1 cellular context compared by ENCODE assay signal in the genomic region with DNA sequence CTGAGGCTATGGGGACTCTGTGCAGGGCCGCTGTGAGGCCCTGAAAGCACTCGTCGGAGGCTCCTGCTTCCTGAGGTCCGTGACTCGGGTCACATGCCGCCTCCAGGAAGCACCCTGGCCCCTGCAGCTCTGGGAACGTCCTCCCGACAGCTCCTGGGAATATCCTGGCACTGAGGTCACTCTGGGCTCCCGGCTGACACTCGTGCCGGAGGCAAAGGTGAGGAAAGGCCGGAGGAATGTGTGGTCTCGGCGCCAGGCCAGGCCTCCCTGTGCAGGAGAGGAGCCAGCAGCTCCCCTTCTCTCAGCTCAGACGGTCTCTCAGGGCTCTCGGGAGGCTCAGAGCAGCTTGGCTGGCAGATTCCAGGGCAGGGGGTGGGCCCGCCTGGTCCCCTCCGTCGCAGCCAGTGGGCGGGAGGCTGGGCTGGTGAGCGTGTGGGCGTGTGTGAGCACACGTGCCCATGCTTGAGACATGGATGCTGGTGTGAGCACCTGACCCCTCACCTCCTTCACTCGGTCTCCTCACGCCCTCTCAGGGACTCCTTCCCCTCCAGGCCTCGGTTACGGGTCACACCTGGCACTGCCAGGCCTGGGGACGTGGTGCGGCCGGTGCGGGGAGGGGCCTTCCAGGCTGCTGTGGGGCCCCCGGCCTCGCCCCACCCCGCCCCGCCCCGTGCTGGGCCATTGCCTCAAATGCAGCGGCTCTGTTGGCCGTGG.
TF ChIP-seq lines count a peak whose summit lies in the region.

No MANE protein-coding gene starts in this region.

TF ChIP-seq in HepG2, 621 proteins besides CTCF, POLR2A, EP300 and RAD21 (continued from another document):
- no peak for TF ChIP-seq ZNF207 (IDR thresholded peaks at IDR 0.05; ENCODE audit: borderline replicate concordance)
- no peak for TF ChIP-seq ZC3H4 (CRISPR knock-in tag; IDR thresholded peaks at IDR 0.05; ENCODE audit: borderline replicate concordance)
- TF ChIP-seq ZNF44 (CRISPR knock-in tag; IDR thresholded peaks at IDR 0.05) = no peak; the same call in 1 of the 2 replicates
- no peak for TF ChIP-seq U2AF1 (optimal IDR thresholded peaks at IDR 0.05; ENCODE audit: low read depth, low read length)
- TF ChIP-seq, protein P1, sequence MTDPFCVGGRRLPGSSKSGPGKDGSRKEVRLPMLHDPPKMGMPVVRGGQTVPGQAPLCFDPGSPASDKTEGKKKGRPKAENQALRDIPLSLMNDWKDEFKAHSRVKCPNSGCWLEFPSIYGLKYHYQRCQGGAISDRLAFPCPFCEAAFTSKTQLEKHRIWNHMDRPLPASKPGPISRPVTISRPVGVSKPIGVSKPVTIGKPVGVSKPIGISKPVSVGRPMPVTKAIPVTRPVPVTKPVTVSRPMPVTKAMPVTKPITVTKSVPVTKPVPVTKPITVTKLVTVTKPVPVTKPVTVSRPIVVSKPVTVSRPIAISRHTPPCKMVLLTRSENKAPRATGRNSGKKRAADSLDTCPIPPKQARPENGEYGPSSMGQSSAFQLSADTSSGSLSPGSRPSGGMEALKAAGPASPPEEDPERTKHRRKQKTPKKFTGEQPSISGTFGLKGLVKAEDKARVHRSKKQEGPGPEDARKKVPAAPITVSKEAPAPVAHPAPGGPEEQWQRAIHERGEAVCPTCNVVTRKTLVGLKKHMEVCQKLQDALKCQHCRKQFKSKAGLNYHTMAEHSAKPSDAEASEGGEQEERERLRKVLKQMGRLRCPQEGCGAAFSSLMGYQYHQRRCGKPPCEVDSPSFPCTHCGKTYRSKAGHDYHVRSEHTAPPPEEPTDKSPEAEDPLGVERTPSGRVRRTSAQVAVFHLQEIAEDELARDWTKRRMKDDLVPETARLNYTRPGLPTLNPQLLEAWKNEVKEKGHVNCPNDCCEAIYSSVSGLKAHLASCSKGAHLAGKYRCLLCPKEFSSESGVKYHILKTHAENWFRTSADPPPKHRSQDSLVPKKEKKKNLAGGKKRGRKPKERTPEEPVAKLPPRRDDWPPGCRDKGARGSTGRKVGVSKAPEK (CRISPR knock-in tag; IDR thresholded peaks at IDR 0.05; ENCODE audit: borderline replicate concordance) = peak; percentile 20; the same call in 1 of the 2 replicates
- TF ChIP-seq, protein P2, sequence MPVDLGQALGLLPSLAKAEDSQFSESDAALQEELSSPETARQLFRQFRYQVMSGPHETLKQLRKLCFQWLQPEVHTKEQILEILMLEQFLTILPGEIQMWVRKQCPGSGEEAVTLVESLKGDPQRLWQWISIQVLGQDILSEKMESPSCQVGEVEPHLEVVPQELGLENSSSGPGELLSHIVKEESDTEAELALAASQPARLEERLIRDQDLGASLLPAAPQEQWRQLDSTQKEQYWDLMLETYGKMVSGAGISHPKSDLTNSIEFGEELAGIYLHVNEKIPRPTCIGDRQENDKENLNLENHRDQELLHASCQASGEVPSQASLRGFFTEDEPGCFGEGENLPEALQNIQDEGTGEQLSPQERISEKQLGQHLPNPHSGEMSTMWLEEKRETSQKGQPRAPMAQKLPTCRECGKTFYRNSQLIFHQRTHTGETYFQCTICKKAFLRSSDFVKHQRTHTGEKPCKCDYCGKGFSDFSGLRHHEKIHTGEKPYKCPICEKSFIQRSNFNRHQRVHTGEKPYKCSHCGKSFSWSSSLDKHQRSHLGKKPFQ (CRISPR knock-in tag; IDR thresholded peaks at IDR 0.05; ENCODE audit: insufficient replicate concordance) = peak; percentile 90
- TF ChIP-seq TBX3 (IDR thresholded peaks at IDR 0.05; ENCODE audit: borderline replicate concordance) = peak; percentile 30; the same call in 1 of the 2 replicates
- no peak; the same call in 1 of the 2 replicates for TF ChIP-seq ZNF616 (CRISPR knock-in tag; IDR thresholded peaks at IDR 0.05; ENCODE audit: low read depth)
- TF ChIP-seq HNRNPH1 (optimal IDR thresholded peaks at IDR 0.05; ENCODE audit: low read depth, low read length) = no peak
- no peak for TF ChIP-seq MAFG (CRISPR knock-in tag; IDR thresholded peaks at IDR 0.05)
- TF ChIP-seq SIN3B (IDR thresholded peaks at IDR 0.05; ENCODE audit: low read length) = no peak
- TF ChIP-seq SOX13 (IDR thresholded peaks at IDR 0.05) = no peak
- TF ChIP-seq SOX13 (CRISPR knock-in tag; conservative IDR thresholded peaks at IDR 0.05 in 1 of 2, IDR thresholded peaks at IDR 0.05 in 1 of 2) = peak in 1 of 2 experiments; percentile 15; a peak in 1 of 4 replicates
- no peak for TF ChIP-seq FOXA1 (IDR thresholded peaks at IDR 0.05)
- TF ChIP-seq FOXA1 (CRISPR knock-in tag; IDR thresholded peaks at IDR 0.05) = no peak
- TF ChIP-seq ZNF253 (CRISPR knock-in tag; IDR thresholded peaks at IDR 0.05; ENCODE audit: borderline replicate concordance) = no peak; the same call in 1 of the 2 replicates
- TF ChIP-seq EZH2 (conservative IDR thresholded peaks at IDR 0.05; ENCODE audit: low read depth, low read length) = no peak
- TF ChIP-seq SSRP1 (CRISPR knock-in tag; IDR thresholded peaks at IDR 0.05) = no peak
- no peak for TF ChIP-seq SP140L (CRISPR knock-in tag; IDR thresholded peaks at IDR 0.05; ENCODE audit: borderline replicate concordance)
- no peak; the same call in 1 of the 2 replicates for TF ChIP-seq MYC (CRISPR knock-in tag; IDR thresholded peaks at IDR 0.05; ENCODE audit: borderline replicate concordance)
- TF ChIP-seq NCOA5 (CRISPR knock-in tag; IDR thresholded peaks at IDR 0.05) = no peak
- no peak for TF ChIP-seq WIZ (CRISPR knock-in tag; IDR thresholded peaks at IDR 0.05)
- peak; percentile 56 for TF ChIP-seq ATF7-NPFF (CRISPR knock-in tag; IDR thresholded peaks at IDR 0.05; ENCODE audit: low read depth)
- TF ChIP-seq POLR2AphosphoS5 (IDR thresholded peaks at IDR 0.05; ENCODE audit: low read depth, low read length) = no peak
- peak; percentile 40; the same call in 1 of the 2 replicates for TF ChIP-seq CBX5 (CRISPR knock-in tag; IDR thresholded peaks at IDR 0.05; ENCODE audit: borderline replicate concordance)
- TF ChIP-seq, protein P3, sequence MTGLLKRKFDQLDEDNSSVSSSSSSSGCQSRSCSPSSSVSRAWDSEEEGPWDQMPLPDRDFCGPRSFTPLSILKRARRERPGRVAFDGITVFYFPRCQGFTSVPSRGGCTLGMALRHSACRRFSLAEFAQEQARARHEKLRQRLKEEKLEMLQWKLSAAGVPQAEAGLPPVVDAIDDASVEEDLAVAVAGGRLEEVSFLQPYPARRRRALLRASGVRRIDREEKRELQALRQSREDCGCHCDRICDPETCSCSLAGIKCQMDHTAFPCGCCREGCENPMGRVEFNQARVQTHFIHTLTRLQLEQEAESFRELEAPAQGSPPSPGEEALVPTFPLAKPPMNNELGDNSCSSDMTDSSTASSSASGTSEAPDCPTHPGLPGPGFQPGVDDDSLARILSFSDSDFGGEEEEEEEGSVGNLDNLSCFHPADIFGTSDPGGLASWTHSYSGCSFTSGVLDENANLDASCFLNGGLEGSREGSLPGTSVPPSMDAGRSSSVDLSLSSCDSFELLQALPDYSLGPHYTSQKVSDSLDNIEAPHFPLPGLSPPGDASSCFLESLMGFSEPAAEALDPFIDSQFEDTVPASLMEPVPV (CRISPR knock-in tag; IDR thresholded peaks at IDR 0.05) = peak; percentile 88; the same call in 1 of the 2 replicates
- no peak for TF ChIP-seq TRIM24 (CRISPR knock-in tag; IDR thresholded peaks at IDR 0.05)
- no peak for TF ChIP-seq MTF1 (CRISPR knock-in tag; IDR thresholded peaks at IDR 0.05)
- TF ChIP-seq ZNF792 (CRISPR knock-in tag; IDR thresholded peaks at IDR 0.05) = no peak
- no peak for TF ChIP-seq HHEX (CRISPR knock-in tag; IDR thresholded peaks at IDR 0.05)
